ENCODE assay signal across 19 cellular contexts in the genomic region with DNA sequence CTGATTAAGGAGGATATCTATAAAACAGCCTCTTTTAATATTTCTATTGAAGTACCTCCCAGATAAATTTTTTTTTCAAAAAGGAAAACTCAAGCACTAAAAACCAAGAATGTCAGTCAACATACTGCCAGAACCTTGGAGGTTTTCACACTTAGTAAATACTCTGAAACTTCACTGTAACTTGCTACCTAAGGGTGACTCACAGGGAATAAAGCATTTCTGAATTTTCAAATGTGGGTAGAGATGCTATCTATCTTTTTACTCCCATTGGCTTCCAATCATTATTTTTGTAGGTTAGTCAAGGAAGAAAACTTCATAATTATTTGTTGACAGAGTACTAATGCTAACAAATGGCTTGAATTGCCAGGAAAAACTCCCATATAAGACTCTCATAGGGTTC. TPM values are rescaled to one million over a fixed set of nuclear protein-coding genes. Genes with fewer than 3 reads are reported as not detected.
DNase-seq lines count a peak whose midpoint lies in the region; ATAC-seq and TF ChIP-seq lines count a peak whose summit lies in the region.
"Had no signal": no experiment of that assay in that cellular context is flagged by ENCODE, and none has a peak within 500 bp of the region (broad histone marks: within the 10 kb centered on the region; RNA-seq: fewer than 3 reads in every experiment).

No MANE protein-coding gene starts in this region.

- DNase-seq in ELR (ENCODE audit: low read depth) = peak; percentile 19
- DNase-seq in RWPE2 (ENCODE audit: low spot score) = no peak
- DNase-seq in choroid plexus epithelial cell (ENCODE audit: low read depth) = peak; percentile 68
- peak; percentile 4 for DNase-seq in myocyte (ENCODE audit: low read depth)
- no peak for DNase-seq in activated T-cell treated with anti-CD3 and anti-CD28 coated beads, Interleukin-2, amount 50 U/mL, for 24 hours
- DNase-seq in hypothalamus (lab: John Stamatoyannopoulos, UW) = no peak
- DNase-seq: NCI-H1092, NCI-H146, NCI-H2081, NCI-H510A, NCI-H82 had no signal

- no peak overlapping the region for H3K4me3 Mint-ChIP-seq in activated T-cell treated with anti-CD3 and anti-CD28 coated beads, Interleukin-2, amount 50 U/mL, for 24 hours

- H3K4me1 Mint-ChIP-seq in activated T-cell treated with anti-CD3 and anti-CD28 coated beads, Interleukin-2, amount 50 U/mL, for 24 hours (ENCODE audit: low read depth) = no peaks in the 10 kb centered on the region

- H3K4me3 ChIP-seq in RWPE2 (ENCODE audit: severe bottlenecking) (no peak overlapping the region), choroid plexus epithelial cell (ENCODE audit: low read depth, low read length) (no peak overlapping the region)
- H3K4me3 ChIP-seq: SK-N-MC had no signal

- peaks cover 2% of the 10 kb centered on the region for H3K27me3 Mint-ChIP-seq in activated T-cell treated with anti-CD3 and anti-CD28 coated beads, Interleukin-2, amount 50 U/mL, for 24 hours

- no peaks in the 10 kb centered on the region for H3K36me3 ChIP-seq in RWPE2 (ENCODE audit: low read depth)

- peaks cover 10% of the 10 kb centered on the region for H3K4me1 ChIP-seq in RWPE2 (ENCODE audit: insufficient read depth, poor library complexity, severe bottlenecking)

- H3K27ac ChIP-seq in RWPE2 (ENCODE audit: poor library complexity, severe bottlenecking) = peak overlapping the region; percentile 6
- H3K27ac ChIP-seq: C4-2B, HL-60, SK-N-MC had no signal

- ATAC-seq in RWPE2 (ENCODE audit: low read depth) (peak; percentile 59), GM18502 (IDR thresholded peaks at IDR 0.05; ENCODE audit: poor library complexity, unreplicated experiment) (no peak), GM19463 (IDR thresholded peaks at IDR 0.05; ENCODE audit: unreplicated experiment) (no peak)
- ATAC-seq: HCT116, Panc1, Right ventricle myocardium inferior had no signal

- TF ChIP-seq CTCF in RWPE2 (IDR thresholded peaks at IDR 0.05; ENCODE audit: poor library complexity, severe bottlenecking) = no peak
- no peak for TF ChIP-seq CTCF in choroid plexus epithelial cell (conservative IDR thresholded peaks at IDR 0.05; ENCODE audit: low read depth, low read length)

- H3K27ac Mint-ChIP-seq in activated T-cell treated with anti-CD3 and anti-CD28 coated beads, Interleukin-2, amount 50 U/mL, for 24 hours = no peak overlapping the region

- H3K9me3 Mint-ChIP-seq in activated T-cell treated with anti-CD3 and anti-CD28 coated beads, Interleukin-2, amount 50 U/mL, for 24 hours = no peaks in the 10 kb centered on the region

- no peaks in the 10 kb centered on the region for H3K36me3 Mint-ChIP-seq in activated T-cell treated with anti-CD3 and anti-CD28 coated beads, Interleukin-2, amount 50 U/mL, for 24 hours (ENCODE audit: low read depth)

- no peaks in the 10 kb centered on the region for H3K27me3 ChIP-seq in RWPE2 (ENCODE audit: insufficient read depth, poor library complexity, severe bottlenecking)

- H3K9me3 ChIP-seq in RWPE2 (ENCODE audit: severe bottlenecking) = peaks cover 2% of the 10 kb centered on the region

RNA-seq across cellular contexts. Expression of gene SLC25A46, which starts 46.1 kb away (rescaled TPM):
- 86.9 and 94.0 TPM in 2 replicates for total RNA-seq in myocyte
- polyA plus RNA-seq in myocyte (2012) = 26.9 TPM

RNA-seq across cellular contexts. Expression of gene TMEM232, which starts 58.4 kb away (rescaled TPM):
- 2.8 and 4.2 TPM in 2 replicates for total RNA-seq in myocyte
- polyA plus RNA-seq in myocyte (2012) = 1.1 TPM

Comparison
In these comparisons a context has a peak if more than half of its experiments do, and no peak if none do; other contexts are left out.
1. DNase-seq: peak in ELR (single experiment), choroid plexus epithelial cell (single experiment) and myocyte (single experiment); none in RWPE2 (single experiment), activated T-cell treated with anti-CD3 and anti-CD28 coated beads, Interleukin-2, amount 50 U/mL, for 24 hours (single experiment) and hypothalamus (0 of 51).